ENCODE assay signal across 12 cellular contexts in genomic region chr10:99318475-99318874, GRCh38. TPM values are rescaled to one million over a fixed set of nuclear protein-coding genes. Genes with fewer than 3 reads are reported as not detected.
"Had no signal": no experiment of that assay in that cellular context is flagged by ENCODE, and none has a peak within 500 bp of the region (broad histone marks: within the 10 kb centered on the region; RNA-seq: fewer than 3 reads in every experiment).

No MANE protein-coding gene starts in this region.

- H3K4me2 ChIP-seq: GM23338 had no signal

- FAIRE-seq: H1, H54 had no signal

- H2AFZ ChIP-seq: GM23248, GM23338 had no signal

- H3K36me3 ChIP-seq: HAP-1 had no signal

- H3K9ac ChIP-seq: GM23248 had no signal

- DNase-seq: GM23248, GOT3, H7, H9, HCEC 1CT, HFFc6 had no signal

- H3K9me3 ChIP-seq: HAP-1 had no signal

- H3K4me3 ChIP-seq: GM23248, GM23338, HAP-1 had no signal

- H3K27ac ChIP-seq: GM23248 had no signal

- ATAC-seq: GM23338, HCT116 had no signal

RNA-seq across cellular contexts. Expression of gene CNNM1, which starts 10.7 kb away (rescaled TPM):
- total RNA-seq: H4 had no signal
